Comparison of ENCODE assay signal across 13 cellular contexts in genomic region chr1:67285780-67286488, GRCh38. TPM values are rescaled to one million over a fixed set of nuclear protein-coding genes. Genes with fewer than 3 reads are reported as not detected.
DNase-seq lines count a peak whose midpoint lies in the region; ATAC-seq and TF ChIP-seq lines count a peak whose summit lies in the region.
"Had no signal": no experiment of that assay in that cellular context is flagged by ENCODE, and none has a peak within 500 bp of the region (broad histone marks: within the 10 kb centered on the region; RNA-seq: fewer than 3 reads in every experiment).

No MANE protein-coding gene starts in this region.

- H3K4me1 Mint-ChIP-seq in activated T-cell treated with anti-CD3 and anti-CD28 coated beads, Interleukin-2, amount 50 U/mL, for 24 hours (ENCODE audit: low read depth) = peaks cover 61% of the 10 kb centered on the region
- H3K4me1 Mint-ChIP-seq in stimulated activated naive B cell treated with anti-CD40 and anti-IgM and Interleukin-4, amounts not matched to agents 10 μg/mL and 1 μg/mL and 100 μg/mL, for 72 hours = peaks cover 12 to 13% of the 10 kb centered on the region in 2 donors

- in situ Hi-C loops in G401 (cut with HindIII; ENCODE audit: low sequenced_read_pairs) = no loop called here

- H3K9me3 Mint-ChIP-seq in activated T-cell treated with anti-CD3 and anti-CD28 coated beads, Interleukin-2, amount 50 U/mL, for 24 hours = no peaks in the 10 kb centered on the region
- H3K9me3 Mint-ChIP-seq in stimulated activated naive B cell treated with anti-CD40 and anti-IgM and Interleukin-4, amounts not matched to agents 10 μg/mL and 1 μg/mL and 100 μg/mL, for 72 hours = peaks cover 0 to 2% of the 10 kb centered on the region in 2 donors

- POLR2A ChIA-PET in RWPE1 (lab: Yijun Ruan, JAX; ENCODE audit: low non-redundant PET) = no interaction called here

- H3K27me3 ChIP-seq in spleen (replicated peaks in 1 of 7) = no peaks in the 10 kb centered on the region
- H3K27me3 ChIP-seq: upper lobe of right lung had no signal

- WGBS in spleen, 5 donors = 72 to 84% (median 75%) methylated on average over 8 of the region's 8 CpGs

- H3K4me1 ChIP-seq in spleen = no peaks in the 10 kb centered on the region
- H3K4me1 ChIP-seq: upper lobe of right lung had no signal

- H3K36me3 ChIP-seq in spleen = no peaks in the 10 kb centered on the region
- H3K36me3 ChIP-seq: upper lobe of right lung had no signal

- no peak for TF ChIP-seq POLR2A in spleen (IDR thresholded peaks at IDR 0.05)

- peaks cover 3% of the 10 kb centered on the region for H3K27me3 Mint-ChIP-seq in activated T-cell treated with anti-CD3 and anti-CD28 coated beads, Interleukin-2, amount 50 U/mL, for 24 hours
- peaks cover 3 to 14% of the 10 kb centered on the region in 2 donors for H3K27me3 Mint-ChIP-seq in stimulated activated naive B cell treated with anti-CD40 and anti-IgM and Interleukin-4, amounts not matched to agents 10 μg/mL and 1 μg/mL and 100 μg/mL, for 72 hours

- ATAC-seq in HG02759 (IDR thresholded peaks at IDR 0.05; ENCODE audit: unreplicated experiment) = peak; percentile 89
- ATAC-seq in stimulated activated naive B cell treated with anti-CD40 and anti-IgM and Interleukin-4, amounts not matched to agents 10 μg/mL and 1 μg/mL and 100 μg/mL, for 72 hours (replicated peaks) = peak; percentile 98 to 99
- ATAC-seq: left lobe of liver, upper lobe of right lung had no signal

- no peaks in the 10 kb centered on the region for H3K9me3 ChIP-seq in spleen
- H3K9me3 ChIP-seq: upper lobe of right lung had no signal

- H3K36me3 Mint-ChIP-seq in activated T-cell treated with anti-CD3 and anti-CD28 coated beads, Interleukin-2, amount 50 U/mL, for 24 hours (ENCODE audit: low read depth) = peaks cover 3% of the 10 kb centered on the region
- no peaks in the 10 kb centered on the region for H3K36me3 Mint-ChIP-seq in stimulated activated naive B cell treated with anti-CD40 and anti-IgM and Interleukin-4, amounts not matched to agents 10 μg/mL and 1 μg/mL and 100 μg/mL, for 72 hours

- DNase-seq in activated T-cell treated with anti-CD3 and anti-CD28 coated beads, Interleukin-2, amount 50 U/mL, for 24 hours = no peak
- DNase-seq in activated T-cell treated with anti-CD3 and anti-CD28 coated beads, Interleukin-2, amount 50 U/mL, for 1 hour = no peak
- peak; percentile 38 for DNase-seq in RWPE1 (ENCODE audit: low spot score)
- no peak for DNase-seq in stimulated activated naive B cell treated with anti-CD40 and anti-IgM and Interleukin-4, amounts not matched to agents 10 μg/mL and 1 μg/mL and 100 μg/mL, for 72 hours
- no peak for DNase-seq in G401 (ENCODE audit: low spot score)
- no peak for DNase-seq in spleen
- no peak for DNase-seq in NCI-H510A (lab: John Stamatoyannopoulos, UW)
- DNase-seq: NCI-H2081, small intestine, T-helper 9 cell, upper lobe of right lung had no signal

- no peak for TF ChIP-seq CTCF in RWPE1 (conservative IDR thresholded peaks at IDR 0.05; ENCODE audit: low read depth)
- TF ChIP-seq CTCF in spleen (IDR thresholded peaks at IDR 0.05 in 8 of 11, conservative IDR thresholded peaks at IDR 0.05 in 3 of 11) = no peak

- CTCF ChIA-PET in RWPE1 (lab: Yijun Ruan, JAX) = no interaction called here

- no peak overlapping the region for H3K4me3 ChIP-seq in spleen
- H3K4me3 ChIP-seq: upper lobe of right lung had no signal

- H3K27ac ChIP-seq in RWPE1 (no peak overlapping the region), spleen (no peak overlapping the region)
- H3K27ac ChIP-seq: upper lobe of right lung had no signal

- peak overlapping the region; percentile 94 for H3K27ac Mint-ChIP-seq in activated T-cell treated with anti-CD3 and anti-CD28 coated beads, Interleukin-2, amount 50 U/mL, for 24 hours
- peak overlapping the region; percentile 33 for H3K27ac Mint-ChIP-seq in stimulated activated naive B cell treated with anti-CD40 and anti-IgM and Interleukin-4, amounts not matched to agents 10 μg/mL and 1 μg/mL and 100 μg/mL, for 72 hours

- peak overlapping the region; percentile 6 for H3K4me3 Mint-ChIP-seq in activated T-cell treated with anti-CD3 and anti-CD28 coated beads, Interleukin-2, amount 50 U/mL, for 24 hours
- no peak overlapping the region for H3K4me3 Mint-ChIP-seq in stimulated activated naive B cell treated with anti-CD40 and anti-IgM and Interleukin-4, amounts not matched to agents 10 μg/mL and 1 μg/mL and 100 μg/mL, for 72 hours

- intact Hi-C loops in spleen (cut with DNase I; ENCODE audit: low total_unique reads) = no loop called here

RNA-seq across cellular contexts. Expression of gene IL12RB2, which starts 21.7 kb away (rescaled TPM):
- not detected in 2 replicates for total RNA-seq in G401 (2014; rRNA removed; shearing (Covaris generic))
- 1 to 10 TPM; 1.7 to 6.0 (median 3.3) TPM for total RNA-seq in spleen
- under 1 TPM; 0.17 to 0.64 (median 0.58) TPM for polyA plus RNA-seq in spleen
